In genomic region chr7:143264196-143264568, GRCh38 we compare ENCODE assay signal across 2 cellular contexts. TPM values are rescaled to one million over a fixed set of nuclear protein-coding genes. Genes with fewer than 3 reads are reported as not detected.
DNase-seq lines count a peak whose midpoint lies in the region; FAIRE-seq and TF ChIP-seq lines count a peak whose summit lies in the region.
"Not testable (repeated sequence)": the region's sequence is repeated elsewhere in the genome, so short reads cannot be mapped to it uniquely, and the experiment has no call there.

No MANE protein-coding gene starts in this region.

- H3K9me3 ChIP-seq in BE2C; endothelial cell of umbilical vein (replicated peaks; ENCODE audit: control insufficient read depth, insufficient read depth, low read length): not testable (repeated sequence)

- H3K9me1 ChIP-seq in endothelial cell of umbilical vein (replicated peaks; ENCODE audit: control insufficient read depth, extremely low read depth, insufficient read depth, low read length) = not testable (repeated sequence)

- H3K4me2 ChIP-seq in endothelial cell of umbilical vein (ENCODE audit: insufficient read depth, low read length) = peak overlapping the region; percentile 88

- H2AFZ ChIP-seq in endothelial cell of umbilical vein (ENCODE audit: low read depth, low read length) = peak overlapping the region; percentile 86

- dilution Hi-C loops in endothelial cell of umbilical vein (cut with MboI; ENCODE audit: extremely low pct_ligation_motif_present, low sequenced_read_pairs) = not testable (repeated sequence)

- intact Hi-C loops in endothelial cell of umbilical vein (cut with micrococcal nuclease) = not testable (repeated sequence)

- not testable (repeated sequence) for H3K27me3 ChIP-seq in BE2C; endothelial cell of umbilical vein (ENCODE audit: control insufficient read depth in 2 of 2, insufficient read depth in 2 of 2, low read length in 2 of 2)

- not testable (repeated sequence) for FAIRE-seq in endothelial cell of umbilical vein (lab: Jason Lieb, UNC)

- peak overlapping the region; percentile 85 for H3K4me3 ChIP-seq in BE2C (ENCODE audit: low read depth, low read length)
- peak overlapping the region; percentile 45 to 87 (median 80) for H3K4me3 ChIP-seq in endothelial cell of umbilical vein (replicated peaks in 1 of 3; ENCODE audit: insufficient read depth in 1 of 3, low read depth in 1 of 3, low read length in 3 of 3)

- not testable (repeated sequence) for TF ChIP-seq POLR2A in endothelial cell of umbilical vein (IDR thresholded peaks at IDR 0.05; ENCODE audit: low read depth, low read length)

- H3K4me1 ChIP-seq in BE2C; endothelial cell of umbilical vein (ENCODE audit: control insufficient read depth, extremely low read depth, insufficient read depth, low read length): not testable (repeated sequence)

- POLR2A ChIA-PET in endothelial cell of umbilical vein (lab: Charles Lee) = interaction anchor here (1.2 kb wide), 1 partner anchor 16 kb away, joined by 3 read pairs; no protein-coding TSS in a partner anchor

- H3K27ac ChIP-seq in endothelial cell of umbilical vein (ENCODE audit: insufficient read depth, low read depth, low read length) = not testable (repeated sequence)

- H3K79me2 ChIP-seq in endothelial cell of umbilical vein (ENCODE audit: control insufficient read depth, insufficient read depth, low read length) = not testable (repeated sequence)

- H3K36me3 ChIP-seq in BE2C = not testable (repeated sequence)
- H3K36me3 ChIP-seq in endothelial cell of umbilical vein (ENCODE audit: control insufficient read depth in 2 of 2, extremely low read depth in 1 of 2, insufficient read depth in 2 of 2, low read length in 2 of 2) = peaks cover 10 to 20% of the 10 kb centered on the region in 2 experiments

- DNase-seq in BE2C; endothelial cell of umbilical vein (ENCODE audit: low read depth, low spot score): not testable (repeated sequence)

- not testable (repeated sequence) for BruUV-seq in endothelial cell of umbilical vein (replicated peaks; lab: Mats Ljungman, UMichigan)

- TF ChIP-seq CTCF in BE2C (IDR thresholded peaks at IDR 0.05; ENCODE audit: low read depth, low read length); endothelial cell of umbilical vein (IDR thresholded peaks at IDR 0.05; ENCODE audit: extremely low read depth in 1 of 2, insufficient read depth in 1 of 2, low read depth in 1 of 2, low read length in 2 of 2): not testable (repeated sequence)

- CTCF ChIA-PET in endothelial cell of umbilical vein (lab: Charles Lee) = interaction anchor here (0.8 to 2.9 kb wide), 8 partner anchors 16 to 116 kb away, joined by 3 to 26 read pairs (median 6); no protein-coding TSS in a partner anchor

- not testable (repeated sequence) for H4K20me1 ChIP-seq in endothelial cell of umbilical vein (replicated peaks; ENCODE audit: control insufficient read depth, extremely low read depth, insufficient read depth, low read length)

- peak overlapping the region; percentile 55 for H3K9ac ChIP-seq in endothelial cell of umbilical vein (replicated peaks; ENCODE audit: extremely low read depth, insufficient read depth, low read length)

RNA-seq across cellular contexts. Expression of gene GSTK1, which starts 0.9 kb away (rescaled TPM):
- 28.7 TPM for polyA plus RNA-seq in BE2C (2012; ENCODE audit: insufficient read depth, insufficient read length, low read depth)
- total RNA-seq in endothelial cell of umbilical vein = 99.4 and 119 TPM in 2 replicates
- polyA plus RNA-seq in endothelial cell of umbilical vein = 126 and 132 TPM in 2 replicates
- 137 and 144 TPM in 2 replicates for polyA plus RNA-seq in endothelial cell of umbilical vein (2011; cell fraction: cytosol; rRNA removed)
- 221 and 223 TPM in 2 replicates for polyA plus RNA-seq in endothelial cell of umbilical vein (2011; cell fraction: nucleus; rRNA removed)
- 127 and 133 TPM in 2 replicates for polyA plus RNA-seq in endothelial cell of umbilical vein (2012)
- 76.6 and 95.4 TPM in 2 replicates for polyA minus RNA-seq in endothelial cell of umbilical vein
- 45.6 TPM for polyA minus RNA-seq in endothelial cell of umbilical vein (2011; cell fraction: cytosol; rRNA and poly(A)+ RNA removed)
- polyA minus RNA-seq in endothelial cell of umbilical vein (2011; cell fraction: nucleus; rRNA and poly(A)+ RNA removed) = 30.1 and 32.0 TPM in 2 replicates

RNA-seq across cellular contexts. Expression of gene TMEM139, which starts 20.6 kb away (rescaled TPM):
- polyA plus RNA-seq in BE2C (2012; ENCODE audit: insufficient read depth, insufficient read length, low read depth) = 0.94 TPM
- total RNA-seq in endothelial cell of umbilical vein = not detected in 2 replicates
- polyA plus RNA-seq in endothelial cell of umbilical vein = 0.32 and 0.37 TPM in 2 replicates
- 0.06 and 0.12 TPM in 2 replicates for polyA plus RNA-seq in endothelial cell of umbilical vein (2011; cell fraction: cytosol; rRNA removed)
- 0.24 TPM in 1 of 2 replicates, not detected in the other for polyA plus RNA-seq in endothelial cell of umbilical vein (2011; cell fraction: nucleus; rRNA removed)
- 0.16 and 0.25 TPM in 2 replicates for polyA plus RNA-seq in endothelial cell of umbilical vein (2012)
- not detected in 2 replicates for polyA minus RNA-seq in endothelial cell of umbilical vein
- polyA minus RNA-seq in endothelial cell of umbilical vein (2011; cell fraction: cytosol; rRNA and poly(A)+ RNA removed) = 12.3 TPM
- polyA minus RNA-seq in endothelial cell of umbilical vein (2011; cell fraction: nucleus; rRNA and poly(A)+ RNA removed) = 0.48 TPM in 1 of 2 replicates, not detected in the other

RNA-seq across cellular contexts. Expression of gene CASP2, which starts 24.0 kb away (rescaled TPM):
- 20.5 TPM for polyA plus RNA-seq in BE2C (2012; ENCODE audit: insufficient read depth, insufficient read length, low read depth)
- 57.9 and 61.7 TPM in 2 replicates for total RNA-seq in endothelial cell of umbilical vein
- 31.8 and 36.3 TPM in 2 replicates for polyA plus RNA-seq in endothelial cell of umbilical vein
- 22.5 and 24.1 TPM in 2 replicates for polyA plus RNA-seq in endothelial cell of umbilical vein (2011; cell fraction: cytosol; rRNA removed)
- polyA plus RNA-seq in endothelial cell of umbilical vein (2011; cell fraction: nucleus; rRNA removed) = 68.8 and 87.4 TPM in 2 replicates
- 16.5 and 20.8 TPM in 2 replicates for polyA plus RNA-seq in endothelial cell of umbilical vein (2012)
- polyA minus RNA-seq in endothelial cell of umbilical vein = 103 and 118 TPM in 2 replicates
- 35.8 TPM for polyA minus RNA-seq in endothelial cell of umbilical vein (2011; cell fraction: cytosol; rRNA and poly(A)+ RNA removed)
- polyA minus RNA-seq in endothelial cell of umbilical vein (2011; cell fraction: nucleus; rRNA and poly(A)+ RNA removed) = 53.8 and 95.0 TPM in 2 replicates

RNA-seq across cellular contexts. Expression of gene TAS2R40, which starts 42.3 kb away (rescaled TPM):
- not detected for polyA plus RNA-seq in BE2C (2012; ENCODE audit: insufficient read depth, insufficient read length, low read depth)
- total RNA-seq in endothelial cell of umbilical vein = not detected in 2 replicates
- not detected in 2 replicates for polyA plus RNA-seq in endothelial cell of umbilical vein
- polyA plus RNA-seq in endothelial cell of umbilical vein (2011; cell fraction: cytosol; rRNA removed) = not detected in 2 replicates
- polyA plus RNA-seq in endothelial cell of umbilical vein (2011; cell fraction: nucleus; rRNA removed) = not detected in 2 replicates
- not detected in 2 replicates for polyA plus RNA-seq in endothelial cell of umbilical vein (2012)
- polyA minus RNA-seq in endothelial cell of umbilical vein = not detected in 2 replicates
- not detected for polyA minus RNA-seq in endothelial cell of umbilical vein (2011; cell fraction: cytosol; rRNA and poly(A)+ RNA removed)
- not detected in 2 replicates for polyA minus RNA-seq in endothelial cell of umbilical vein (2011; cell fraction: nucleus; rRNA and poly(A)+ RNA removed)

RNA-seq across cellular contexts. Expression of gene CLCN1, which starts 51.7 kb away (rescaled TPM):
- polyA plus RNA-seq in BE2C (2012; ENCODE audit: insufficient read depth, insufficient read length, low read depth) = not detected
- total RNA-seq in endothelial cell of umbilical vein = not detected in 2 replicates
- polyA plus RNA-seq in endothelial cell of umbilical vein = not detected in 2 replicates
- polyA plus RNA-seq in endothelial cell of umbilical vein (2011; cell fraction: cytosol; rRNA removed) = not detected in 2 replicates
- polyA plus RNA-seq in endothelial cell of umbilical vein (2011; cell fraction: nucleus; rRNA removed) = not detected in 2 replicates
- polyA plus RNA-seq in endothelial cell of umbilical vein (2012) = not detected in 2 replicates
- not detected in 2 replicates for polyA minus RNA-seq in endothelial cell of umbilical vein
- not detected for polyA minus RNA-seq in endothelial cell of umbilical vein (2011; cell fraction: cytosol; rRNA and poly(A)+ RNA removed)
- polyA minus RNA-seq in endothelial cell of umbilical vein (2011; cell fraction: nucleus; rRNA and poly(A)+ RNA removed) = not detected in 2 replicates
